ENCODE assay signal across 15 cellular contexts in the genomic region with DNA sequence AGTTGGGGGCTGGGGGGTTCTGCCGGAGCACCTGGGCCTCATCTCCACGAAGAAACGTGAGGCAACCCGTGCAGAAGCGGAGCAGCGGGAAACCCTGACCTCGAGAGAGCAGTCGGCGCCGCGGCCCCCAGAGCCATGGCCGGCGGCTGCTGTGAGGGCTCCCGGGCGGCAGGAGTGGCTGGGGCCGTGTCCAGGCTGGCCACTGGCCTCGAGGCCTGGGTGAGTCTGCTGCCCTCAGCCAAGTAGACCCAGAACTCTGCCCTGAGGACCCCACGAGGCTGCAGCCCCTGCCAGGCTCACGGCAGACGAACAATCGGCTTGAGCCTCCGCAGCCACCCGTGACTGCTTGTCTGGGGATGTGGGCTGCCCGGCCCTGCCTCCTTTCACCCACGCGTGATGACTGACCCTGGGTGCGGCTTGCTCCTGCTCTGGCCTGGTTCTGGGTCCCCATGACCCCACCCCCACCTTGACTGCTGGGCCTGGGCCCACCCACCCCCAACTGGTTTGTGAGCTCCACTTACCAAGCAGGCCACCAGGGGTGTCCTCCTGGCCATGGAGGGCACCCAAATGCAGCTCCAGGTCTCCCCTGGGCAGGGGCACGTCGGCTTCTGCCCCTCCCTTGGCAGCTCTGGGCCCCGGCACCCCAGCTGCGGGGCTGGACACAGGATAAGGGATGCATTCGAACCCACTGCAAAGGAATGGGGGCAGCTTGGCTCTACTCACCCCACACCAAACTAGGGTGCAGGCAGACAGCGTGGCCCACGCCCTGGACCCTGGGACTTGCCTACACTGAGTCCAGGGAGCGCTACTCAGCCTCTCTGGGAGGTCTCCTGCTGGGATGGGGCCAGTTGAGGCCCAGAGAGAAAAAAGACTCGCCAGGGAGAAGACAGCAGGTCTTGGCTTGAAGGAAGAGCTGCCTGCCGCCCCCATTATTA. TPM values are rescaled to one million over a fixed set of nuclear protein-coding genes. Genes with fewer than 3 reads are reported as not detected.
A peak's percentile ranks its signal among the peaks of the same experiment; 100 is the strongest.
DNase-seq lines count a peak whose midpoint lies in the region; ATAC-seq and TF ChIP-seq lines count a peak whose summit lies in the region.
"Had no signal": no experiment of that assay in that cellular context is flagged by ENCODE, and none has a peak within 500 bp of the region (broad histone marks: within the 10 kb centered on the region; RNA-seq: fewer than 3 reads in every experiment).

No MANE protein-coding gene starts in this region.

- peak; percentile 23 for DNase-seq in activated CD4-positive, CD25-positive, alpha-beta regulatory T cell treated with anti-CD3 and anti-CD28 coated beads, Interleukin-2, amount 50 U/mL, for 72 hours
- DNase-seq in RWPE2 (ENCODE audit: low spot score): peak; percentile 58
- peak; percentile 10 to 44 (median 39) for DNase-seq in right cardiac atrium
- DNase-seq in posterior vena cava (ENCODE audit: low spot score): peak; percentile 70
- no peak for DNase-seq in RKO (ENCODE audit: low spot score)
- DNase-seq in NCI-H1105 treated with DMSO at 0.1 percent for 48 hours (lab: John Stamatoyannopoulos, UW): no peak
- no peak for DNase-seq in HAP-1 (ENCODE audit: low spot score in 2 of 2)
- DNase-seq: NCI-H1417, NCI-H1930, NCI-H2171 treated with DMSO at 0.1 percent for 48 hours, NCI-H82 had no signal

- intact Hi-C loops in right cardiac atrium (cut with DNase I) (no loop called here), posterior vena cava (cut with DNase I) (no loop called here)

- no peaks in the 10 kb centered on the region for H3K27me3 ChIP-seq in RWPE2 (ENCODE audit: insufficient read depth, poor library complexity, severe bottlenecking)
- H3K27me3 ChIP-seq in right cardiac atrium (ENCODE audit: control insufficient read depth, insufficient read depth): no peaks in the 10 kb centered on the region
- no peaks in the 10 kb centered on the region for H3K27me3 ChIP-seq in HAP-1 (ENCODE audit: low read depth)
- H3K27me3 ChIP-seq: BLaER1 treated with 17β-estradiol and CSF1 and Interleukin-3, amounts not matched to agents 10 nM and 100 nM had no signal

- H3K36me3 ChIP-seq in RWPE2 (ENCODE audit: low read depth) (no peaks in the 10 kb centered on the region), HAP-1 (replicated peaks) (no peaks in the 10 kb centered on the region)
- H3K36me3 ChIP-seq: BLaER1 treated with 17β-estradiol and CSF1 and Interleukin-3, amounts not matched to agents 10 nM and 100 nM had no signal

- H3K4me1 ChIP-seq in RWPE2 (ENCODE audit: insufficient read depth, poor library complexity, severe bottlenecking) (no peaks in the 10 kb centered on the region), right cardiac atrium (ENCODE audit: control insufficient read depth, insufficient read depth, low read length) (no peaks in the 10 kb centered on the region), HAP-1 (no peaks in the 10 kb centered on the region)

- H3K27ac ChIP-seq in RWPE2 (ENCODE audit: poor library complexity, severe bottlenecking) (no peak overlapping the region), right cardiac atrium (ENCODE audit: low read length) (no peak overlapping the region)
- H3K27ac ChIP-seq: 22Rv1; BLaER1 treated with 17β-estradiol and CSF1 and Interleukin-3, amounts not matched to agents 10 nM and 100 nM had no signal

- no peak for TF ChIP-seq CTCF in RWPE2 (IDR thresholded peaks at IDR 0.05; ENCODE audit: poor library complexity, severe bottlenecking)

- H3K9me3 ChIP-seq in RWPE2 (ENCODE audit: severe bottlenecking): no peaks in the 10 kb centered on the region
- no peaks in the 10 kb centered on the region for H3K9me3 ChIP-seq in right cardiac atrium (ENCODE audit: control insufficient read depth, low read length)
- no peaks in the 10 kb centered on the region for H3K9me3 ChIP-seq in HAP-1

- WGBS in right cardiac atrium: 92% methylated on average over 37 of the region's 37 CpGs

- H3K4me3 ChIP-seq in RWPE2 (ENCODE audit: severe bottlenecking) (no peak overlapping the region), right cardiac atrium (ENCODE audit: low read length) (no peak overlapping the region), HAP-1 (no peak overlapping the region)
- H3K4me3 ChIP-seq: BLaER1 treated with 17β-estradiol and CSF1 and Interleukin-3, amounts not matched to agents 10 nM and 100 nM had no signal

- no peak for ATAC-seq in activated CD4-positive, CD25-positive, alpha-beta regulatory T cell treated with anti-CD3 and anti-CD28 coated beads, Interleukin-2, amount 50 U/mL, for 24 hours
- ATAC-seq in RWPE2 (ENCODE audit: low read depth): no peak
- ATAC-seq in right cardiac atrium: no peak
- ATAC-seq: HCT116 had no signal

- in situ Hi-C loops in HAP-1 (cut with MboI; ENCODE audit: low sequenced_read_pairs): no loop called here

RNA-seq across cellular contexts. Expression of a gene that starts 34.2 kb away (rescaled TPM):
- 1 to 10 TPM; 3.2 to 5.1 (median 4.2) TPM for total RNA-seq in right cardiac atrium
- polyA plus RNA-seq in right cardiac atrium: 4.1 TPM
- total RNA-seq in posterior vena cava: 1 to 10 TPM; 3.8 to 5.5 TPM

RNA-seq across cellular contexts. Expression of a gene that starts 34.5 kb away (rescaled TPM):
- total RNA-seq in right cardiac atrium: 10 to 100 TPM; 83.6 to 93.9 (median 89.6) TPM
- polyA plus RNA-seq in right cardiac atrium: 50.3 TPM
- 100 to 1,000 TPM in 1 of 2 donors, 10 to 100 TPM in 1; 93.7 to 101 TPM for total RNA-seq in posterior vena cava

RNA-seq across cellular contexts. Expression of a gene that starts 55.2 kb away (rescaled TPM):
- total RNA-seq in right cardiac atrium (10 to 100 TPM; 11.4 to 15.5 (median 13.6) TPM), posterior vena cava (10 to 100 TPM; 10.9 to 13.1 TPM)
- polyA plus RNA-seq in right cardiac atrium: 16.0 TPM

Comparison
In these comparisons a context has a peak if more than half of its experiments do, and no peak if none do; other contexts are left out.
1. DNase-seq: peak in activated CD4-positive, CD25-positive, alpha-beta regulatory T cell treated with anti-CD3 and anti-CD28 coated beads, Interleukin-2, amount 50 U/mL, for 72 hours (single experiment), RWPE2 (single experiment), right cardiac atrium (3 of 3) and posterior vena cava (single experiment); none in RKO (single experiment), NCI-H1105 treated with DMSO at 0.1 percent for 48 hours (single experiment) and HAP-1 (0 of 2).